Comparison of ENCODE assay signal across 12 cellular contexts in the genomic region with DNA sequence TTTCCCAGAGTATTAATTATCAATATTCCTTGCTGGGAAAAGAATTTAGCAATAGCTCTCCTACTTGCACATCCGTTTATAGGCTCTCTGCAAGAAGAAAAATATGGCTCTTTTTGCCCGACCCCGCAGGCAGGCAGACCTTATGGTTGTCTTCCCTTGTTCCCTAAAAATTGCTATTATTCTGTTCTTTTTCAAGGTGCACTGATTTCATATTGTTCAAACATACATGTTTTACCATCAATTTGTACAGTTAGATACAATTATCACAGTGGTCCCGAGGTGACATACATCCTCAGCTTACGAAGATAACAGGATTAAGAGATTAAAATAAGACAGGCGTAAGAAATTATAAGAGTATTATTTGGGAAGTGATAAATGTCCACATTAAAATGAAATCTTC. TPM values are rescaled to one million over a fixed set of nuclear protein-coding genes. Genes with fewer than 3 reads are reported as not detected.
"Had no signal": no experiment of that assay in that cellular context is flagged by ENCODE, and none has a peak within 500 bp of the region (broad histone marks: within the 10 kb centered on the region; RNA-seq: fewer than 3 reads in every experiment).

No MANE protein-coding gene starts in this region.

RNA-seq across cellular contexts. Expression of gene HTR1D, which starts 6.7 kb away (rescaled TPM):
- total RNA-seq: activated B cell treated with CpG ODN at 0.5 μM for 24 hours; activated CD4-positive, alpha-beta memory T cell treated with anti-CD3 and anti-CD28 coated beads for 36 hours; activated CD4-positive, alpha-beta memory T cell treated with anti-CD3 and anti-CD28 coated beads, Interleukin-2, amount 10 ng/mL, durations not matched to agents 7 days and 5 days; activated CD4-positive, alpha-beta T cell treated with anti-CD3 and anti-CD28 coated beads for 36 hours; activated CD4-positive, alpha-beta T cell treated with anti-CD3 and anti-CD28 coated beads, Interleukin-2, amount 10 ng/mL, durations not matched to agents 24 days and 14 days; activated CD4-positive, alpha-beta T cell treated with anti-CD3 and anti-CD28 coated beads, Interleukin-2, amount 10 ng/mL, durations not matched to agents 7 days and 5 days; activated CD8-positive, alpha-beta memory T cell treated with anti-CD3 and anti-CD28 coated beads for 36 hours; activated CD8-positive, alpha-beta memory T cell treated with anti-CD3 and anti-CD28 coated beads, Interleukin-2, amount 10 ng/mL, durations not matched to agents 7 days and 5 days; activated CD8-positive, alpha-beta T cell treated with anti-CD3 and anti-CD28 coated beads for 36 hours; activated CD8-positive, alpha-beta T cell treated with anti-CD3 and anti-CD28 coated beads, Interleukin-2, amount 10 ng/mL, durations not matched to agents 7 days and 5 days; T-helper 17 cell; T-helper 2 cell treated with Interferon-gamma antibody and Interleukin-4, amounts not matched to agents 100 ng/mL and 5 ng/mL, for 36 hours had no signal
